In the genomic region with DNA sequence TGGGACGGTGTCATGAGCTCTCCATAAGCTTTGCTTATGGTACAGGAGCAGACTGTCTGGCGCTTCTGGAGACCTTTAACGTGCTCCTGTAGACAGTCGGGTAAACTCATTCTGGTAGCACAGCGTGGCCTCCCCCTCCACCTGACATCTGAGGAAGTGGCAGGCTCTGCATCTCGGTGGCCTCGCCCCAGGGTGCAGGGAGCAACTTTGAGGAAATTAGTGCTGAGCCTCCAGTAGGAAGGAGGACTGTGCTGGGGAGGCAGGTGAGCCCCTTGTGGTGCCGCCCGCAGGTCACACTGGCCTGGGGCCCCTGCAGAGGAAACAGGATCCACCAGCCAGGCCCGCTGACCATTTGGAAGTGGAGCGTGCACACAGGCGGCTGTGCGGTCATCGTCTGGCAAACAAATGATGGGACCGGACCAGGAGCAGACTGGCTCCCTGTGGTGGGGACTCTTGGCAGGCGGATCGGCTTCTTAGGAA, we compare ENCODE assay signal across 10 cellular contexts. TPM values are rescaled to one million over a fixed set of nuclear protein-coding genes. Genes with fewer than 3 reads are reported as not detected.
DNase-seq lines count a peak whose midpoint lies in the region; ATAC-seq and TF ChIP-seq lines count a peak whose summit lies in the region.
"Had no signal": no experiment of that assay in that cellular context is flagged by ENCODE, and none has a peak within 500 bp of the region (broad histone marks: within the 10 kb centered on the region; RNA-seq: fewer than 3 reads in every experiment).

No MANE protein-coding gene starts in this region.

- no peak for ATAC-seq in left lobe of liver

- H3K27me3 ChIP-seq in Peyer's patch = no peaks in the 10 kb centered on the region
- no peaks in the 10 kb centered on the region for H3K27me3 ChIP-seq in MM.1S (replicated peaks; ENCODE audit: insufficient read depth, low read length)

- H3K79me2 ChIP-seq in MM.1S (ENCODE audit: low read length) = no peaks in the 10 kb centered on the region

- H3K4me2 ChIP-seq in MM.1S (ENCODE audit: low read depth, low read length) = no peak overlapping the region

- H4K20me1 ChIP-seq in MM.1S (ENCODE audit: insufficient read depth, low read length) = no peaks in the 10 kb centered on the region

- no peaks in the 10 kb centered on the region for H3K27me3 Mint-ChIP-seq in osteocyte (ENCODE audit: unreplicated experiment)

- no peak for TF ChIP-seq POLR2A in Peyer's patch (IDR thresholded peaks at IDR 0.05)

- peaks cover 39% of the 10 kb centered on the region for H3K36me3 Mint-ChIP-seq in osteocyte (ENCODE audit: unreplicated experiment)

- no peaks in the 10 kb centered on the region for H3K36me3 ChIP-seq in Peyer's patch
- no peaks in the 10 kb centered on the region for H3K36me3 ChIP-seq in MM.1S (replicated peaks; ENCODE audit: insufficient read depth, low read length)

- no peaks in the 10 kb centered on the region for H3K9me3 Mint-ChIP-seq in osteocyte (ENCODE audit: unreplicated experiment)

- H3K9ac ChIP-seq in MM.1S (ENCODE audit: low read length) = no peak overlapping the region

- H3K27ac ChIP-seq in Peyer's patch (peak overlapping the region in 3 of 4 donors; percentile 5 to 46 (median 46)), coronary artery (peak overlapping the region; percentile 92 to 99), MM.1S (ENCODE audit: low read length) (no peak overlapping the region)

- H2AFZ ChIP-seq in MM.1S (ENCODE audit: low read length) = no peak overlapping the region

- in situ Hi-C loops in GM13977 (cut with MboI; ENCODE audit: low pct_unique_long_range_greater_than_20kb, low sequenced_read_pairs, unreplicated experiment) = no loop called here

- H3K4me3 Mint-ChIP-seq in osteocyte (ENCODE audit: unreplicated experiment) = peak overlapping the region; percentile 38

- H3K9me2 ChIP-seq in MM.1S (replicated peaks; ENCODE audit: insufficient read depth, low read length) = no peaks in the 10 kb centered on the region

- H3F3A ChIP-seq in MM.1S (ENCODE audit: insufficient read depth, low read length) = no peaks in the 10 kb centered on the region

- H3K4me3 ChIP-seq in Peyer's patch = no peak overlapping the region
- no peak overlapping the region for H3K4me3 ChIP-seq in coronary artery
- no peak overlapping the region for H3K4me3 ChIP-seq in MM.1S (ENCODE audit: low read length)

- peak; percentile 34 for DNase-seq in EL
- no peak for DNase-seq in Peyer's patch
- peak; percentile 78 for DNase-seq in coronary artery (ENCODE audit: low spot score)
- no peak for DNase-seq in osteocyte (ENCODE audit: extremely low spot score, unreplicated experiment)
- DNase-seq in left lobe of liver (ENCODE audit: low spot score) = no peak
- DNase-seq in MM.1S = no peak
- no peak for DNase-seq in SHP77 treated with DMSO at 0.1 percent for 48 hours (lab: John Stamatoyannopoulos, UW)
- DNase-seq in GM13977 (ENCODE audit: low spot score) = no peak
- DNase-seq: activated CD8-positive, alpha-beta memory T cell treated with anti-CD3 and anti-CD28 coated beads for 24 hours; stimulated activated CD4-positive, alpha-beta T cell treated with anti-CD3 and anti-CD28 coated beads, Interleukin-2, amount 100 ng/mL, for 48 hours had no signal

- H3K27ac Mint-ChIP-seq in osteocyte (ENCODE audit: unreplicated experiment) = peak overlapping the region; percentile 95

- TF ChIP-seq CTCF in Peyer's patch (IDR thresholded peaks at IDR 0.05) = no peak
- no peak for TF ChIP-seq CTCF in coronary artery (IDR thresholded peaks at IDR 0.05)
- no peak for TF ChIP-seq CTCF in osteocyte (IDR thresholded peaks at IDR 0.05)
- TF ChIP-seq CTCF in MM.1S (IDR thresholded peaks at IDR 0.05; ENCODE audit: low read length) = no peak
- no peak for TF ChIP-seq CTCF in GM13977 (IDR thresholded peaks at IDR 0.05; ENCODE audit: extremely low read depth, insufficient read depth, missing control alignments)

- H3K9me3 ChIP-seq in Peyer's patch (no peaks in the 10 kb centered on the region), MM.1S (replicated peaks; ENCODE audit: insufficient read depth, low read length) (no peaks in the 10 kb centered on the region)

- H3K4me1 ChIP-seq in Peyer's patch (peaks cover 0 to 26% (median 0%) of the 10 kb centered on the region in 4 donors), MM.1S (ENCODE audit: low read length) (no peaks in the 10 kb centered on the region)

- peaks cover 77% of the 10 kb centered on the region for H3K4me1 Mint-ChIP-seq in osteocyte (ENCODE audit: unreplicated experiment)

RNA-seq across cellular contexts. Expression of a gene that starts 57.9 kb away (rescaled TPM):
- 10 to 100 TPM; 26.8 to 47.2 (median 34.0) TPM for total RNA-seq in Peyer's patch
- total RNA-seq in osteocyte = 94.5 and 95.4 TPM in 2 replicates
- total RNA-seq in left lobe of liver = 5.5 TPM

Comparison
In these comparisons a context has a peak if more than half of its experiments do, and no peak if none do; other contexts are left out.
1. DNase-seq: peak in EL (single experiment) and coronary artery (single experiment); none in Peyer's patch (0 of 3), osteocyte (single experiment), left lobe of liver (single experiment), MM.1S (single experiment), SHP77 treated with DMSO at 0.1 percent for 48 hours (single experiment) and GM13977 (single experiment).